Comparison of ENCODE assay signal across 8 cellular contexts in the genomic region with DNA sequence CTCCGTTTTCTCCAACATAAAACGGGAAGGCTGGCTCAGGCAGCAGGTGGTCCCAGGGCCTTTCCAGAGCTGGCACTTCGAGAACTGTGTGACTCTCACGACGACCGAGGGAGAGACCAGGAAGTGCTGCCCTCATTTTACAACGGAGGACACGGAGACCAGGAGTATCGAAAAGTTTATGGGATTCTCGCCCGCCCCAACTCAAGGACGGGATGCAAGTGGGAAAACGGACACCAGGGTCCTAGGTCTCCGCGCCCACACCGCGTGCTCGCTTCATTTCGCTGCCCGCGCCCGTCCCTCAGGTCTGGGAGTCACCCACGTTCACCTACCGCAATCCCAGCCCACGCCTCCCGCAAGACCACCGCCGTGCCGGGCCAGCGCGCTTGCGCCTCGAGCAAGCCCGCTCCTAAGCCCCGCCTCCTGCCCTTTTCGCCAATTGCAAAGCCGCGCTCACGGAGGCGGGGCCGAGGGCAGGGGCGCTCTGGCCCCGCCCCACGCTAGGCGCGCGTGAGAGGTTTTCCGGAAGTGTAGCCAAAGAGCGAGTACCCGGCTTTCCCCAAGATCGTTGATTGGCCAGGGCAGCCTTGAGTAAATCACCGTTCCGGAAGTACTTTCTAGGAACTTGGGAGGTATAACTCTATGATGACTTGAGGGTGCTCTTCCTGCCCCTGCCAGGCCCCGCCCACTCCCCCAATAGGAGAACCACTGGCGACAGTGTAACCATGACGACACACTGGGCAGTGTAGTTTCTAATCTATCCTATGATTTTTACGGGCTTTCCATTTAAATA. TPM values are rescaled to one million over a fixed set of nuclear protein-coding genes. Genes with fewer than 3 reads are reported as not detected.
DNase-seq lines count a peak whose midpoint lies in the region; ATAC-seq and TF ChIP-seq lines count a peak whose summit lies in the region.

A gene (minus strand): TSS at position 392 of the 790 bp plus-strand sequence. CDS start 5,362 bp downstream, outside the sequence.

- peak within 1 kb of the TSS; percentile 42 for H3K4me2 ChIP-seq in KMS-11

- H3K9me3 ChIP-seq in Panc1 (ENCODE audit: control insufficient read depth, insufficient read depth, low read depth, low read length) = no peaks in the 10 kb centered on the region
- H3K9me3 ChIP-seq in esophagus squamous epithelium = no peaks in the 10 kb centered on the region
- H3K9me3 ChIP-seq in muscle layer of duodenum (ENCODE audit: control insufficient read depth in 1 of 2, low read length in 2 of 2) = no peaks in the 10 kb centered on the region

- no peaks in the 10 kb centered on the region for H3K36me3 ChIP-seq in KMS-11 (ENCODE audit: insufficient read depth)
- H3K36me3 ChIP-seq in Panc1 (ENCODE audit: control insufficient read depth, insufficient read depth, low read length) = peaks cover 2% of the 10 kb centered on the region; the same call in 1 of the 2 replicates
- no peaks in the 10 kb centered on the region for H3K36me3 ChIP-seq in esophagus squamous epithelium
- H3K36me3 ChIP-seq in muscle layer of duodenum (ENCODE audit: control insufficient read depth in 1 of 2, insufficient read depth in 2 of 2, low read length in 2 of 2) = no peaks in the 10 kb centered on the region

- no peaks in the 10 kb centered on the region for H3K36me3 Mint-ChIP-seq in activated T-cell treated with anti-CD3 and anti-CD28 coated beads, Interleukin-2, amount 50 U/mL, for 72 hours (ENCODE audit: insufficient read depth in 2 of 2)

- no peaks in the 10 kb centered on the region for H3K27me3 Mint-ChIP-seq in activated T-cell treated with anti-CD3 and anti-CD28 coated beads, Interleukin-2, amount 50 U/mL, for 72 hours (ENCODE audit: low read depth)

- H3K4me1 ChIP-seq in KMS-11 (ENCODE audit: low read depth, poor library complexity, severe bottlenecking) (no peaks in the 10 kb centered on the region), Panc1 (ENCODE audit: control insufficient read depth, insufficient read depth, low read length) (peaks cover 3% of the 10 kb centered on the region; the same call in 1 of the 2 replicates), esophagus squamous epithelium (peaks cover 4 to 17% (median 11%) of the 10 kb centered on the region in 3 donors), muscle layer of duodenum (ENCODE audit: control insufficient read depth in 1 of 2, insufficient read depth in 2 of 2, low read length in 2 of 2) (peaks cover 5 to 9% of the 10 kb centered on the region in 2 donors)

- DNase-seq in DMS79 treated with DMSO at 0.1 percent for 48 hours (lab: John Stamatoyannopoulos, UW) (peak; percentile 99), Panc1 (ENCODE audit: low read depth, low spot score) (peak; percentile 99), esophagus squamous epithelium (lab: John Stamatoyannopoulos, UW) (peak; percentile 89)
- peak; percentile 97 to 98 for DNase-seq in activated T-cell treated with anti-CD3 and anti-CD28 coated beads, Interleukin-2, amount 50 U/mL, for 72 hours
- DNase-seq in stimulated activated CD8-positive, alpha-beta memory T cell treated with anti-CD3 and anti-CD28 coated beads, Interleukin-7, amount 100 ng/mL, for 24 hours (ENCODE audit: low read depth) = peak; percentile 89

- peaks cover 27% of the 10 kb centered on the region for H3K4me1 Mint-ChIP-seq in activated T-cell treated with anti-CD3 and anti-CD28 coated beads, Interleukin-2, amount 50 U/mL, for 72 hours (ENCODE audit: low read depth)

- WGBS in esophagus squamous epithelium, 2 donors = 0% methylated on average over 5 to 21 of the region's 57 CpGs

- H3K4me3 ChIP-seq in KMS-11 (IDR thresholded peaks at IDR 0.05; ENCODE audit: insufficient read depth, low read depth, low read length) (no peak within 1 kb of the TSS), Panc1 (ENCODE audit: low read depth in 2 of 2, low read length in 2 of 2) (peak within 1 kb of the TSS; percentile 76 to 100), esophagus squamous epithelium (peak within 1 kb of the TSS; percentile 72 to 90 (median 84)), muscle layer of duodenum (ENCODE audit: low read depth in 1 of 2, low read length in 2 of 2) (peak within 1 kb of the TSS; percentile 83 to 89)

- intact Hi-C loops in Panc1 (cut with micrococcal nuclease; ENCODE audit: unreplicated experiment) = no loop called here
- intact Hi-C loops in esophagus squamous epithelium (cut with DNase I) = no loop called here

- H3K27ac Mint-ChIP-seq in activated T-cell treated with anti-CD3 and anti-CD28 coated beads, Interleukin-2, amount 50 U/mL, for 72 hours = peak within 1 kb of the TSS; percentile 95

- TF ChIP-seq CTCF in KMS-11 (conservative IDR thresholded peaks at IDR 0.05; ENCODE audit: low read depth, low read length) = no peak
- TF ChIP-seq CTCF in Panc1 (IDR thresholded peaks at IDR 0.05) = no peak
- peak in 1 of 6 experiments; percentile 12 for TF ChIP-seq CTCF in esophagus squamous epithelium (IDR thresholded peaks at IDR 0.05)

- ATAC-seq in GM21786 (IDR thresholded peaks at IDR 0.05; ENCODE audit: unreplicated experiment) = peak; percentile 97
- ATAC-seq in Panc1 = peak; percentile 98
- peak; percentile 96 for ATAC-seq in activated T-cell treated with anti-CD3 and anti-CD28 coated beads, Interleukin-2, amount 50 U/mL, for 72 hours (replicated peaks in 1 of 2)

- POLR2A ChIA-PET in Panc1 (lab: Charles Lee) = no interaction called here

- H3K9ac ChIP-seq in KMS-11 = peak within 1 kb of the TSS; percentile 46; the same call in 1 of the 2 replicates

- H3K27ac ChIP-seq in KMS-11 = no peak within 1 kb of the TSS
- peak within 1 kb of the TSS; percentile 92 for H3K27ac ChIP-seq in Panc1 (ENCODE audit: low read length)
- peak within 1 kb of the TSS; percentile 80 to 87 (median 83) for H3K27ac ChIP-seq in esophagus squamous epithelium
- H3K27ac ChIP-seq in muscle layer of duodenum (ENCODE audit: low read length) = peak within 1 kb of the TSS; percentile 78

- in situ Hi-C loops in Panc1 (cut with HindIII; ENCODE audit: low pct_unique_long_range_greater_than_20kb, low sequenced_read_pairs) = no loop called here

- H3K27me3 ChIP-seq in KMS-11 (ENCODE audit: insufficient read depth, low read depth) = no peaks in the 10 kb centered on the region
- no peaks in the 10 kb centered on the region for H3K27me3 ChIP-seq in Panc1 (ENCODE audit: control insufficient read depth, insufficient read depth, low read length)
- H3K27me3 ChIP-seq in esophagus squamous epithelium = no peaks in the 10 kb centered on the region
- no peaks in the 10 kb centered on the region for H3K27me3 ChIP-seq in muscle layer of duodenum (ENCODE audit: low read depth, low read length)

- TF ChIP-seq POLR2A in esophagus squamous epithelium (IDR thresholded peaks at IDR 0.05) = peak in 3 of 4 donors; percentile 22 to 81 (median 73)

- H3K4me3 Mint-ChIP-seq in activated T-cell treated with anti-CD3 and anti-CD28 coated beads, Interleukin-2, amount 50 U/mL, for 72 hours = peak within 1 kb of the TSS; percentile 91 to 98

- no peaks in the 10 kb centered on the region for H3K79me2 ChIP-seq in KMS-11 (ENCODE audit: insufficient read depth, low read depth)

- H4K20me1 ChIP-seq in KMS-11 (ENCODE audit: insufficient read depth) = no peaks in the 10 kb centered on the region

- H2AFZ ChIP-seq in KMS-11 (ENCODE audit: low read depth) = peak within 1 kb of the TSS; percentile 22; the same call in 1 of the 2 replicates

- no TSS peak for BruUV-seq in Panc1 (replicated peaks; lab: Mats Ljungman, UMichigan)

- CTCF ChIA-PET in Panc1 (lab: Charles Lee) = interaction anchor here (0.5 kb wide), 1 partner anchor 582 kb away, joined by 4 read pairs; no protein-coding TSS in a partner anchor

- no peaks in the 10 kb centered on the region for H3K9me3 Mint-ChIP-seq in activated T-cell treated with anti-CD3 and anti-CD28 coated beads, Interleukin-2, amount 50 U/mL, for 72 hours

RNA-seq across cellular contexts. Expression of the gene that starts here (rescaled TPM):
- 4.4 TPM for total RNA-seq in Panc1 (2021; ENCODE audit: unreplicated experiment)
- 5.9 TPM for polyA plus RNA-seq in Panc1 (2012; ENCODE audit: insufficient read length)
- total RNA-seq in activated T-cell treated with anti-CD3 and anti-CD28 coated beads, Interleukin-2, amount 50 U/mL, for 72 hours = 1 to 10 TPM; 5.5 to 7.3 TPM
- 1 to 10 TPM; 2.3 to 5.7 (median 3.1) TPM for total RNA-seq in esophagus squamous epithelium
